ENCODE assay signal across 12 cellular contexts in genomic region chr5:172051643-172052362, GRCh38.
DNase-seq lines count a peak whose midpoint lies in the region; ATAC-seq and TF ChIP-seq lines count a peak whose summit lies in the region.
"Had no signal": no experiment of that assay in that cellular context is flagged by ENCODE, and none has a peak within 500 bp of the region (broad histone marks: within the 10 kb centered on the region; RNA-seq: fewer than 3 reads in every experiment).

No MANE protein-coding gene starts in this region.

- H3K4me1 Mint-ChIP-seq in stimulated activated naive CD8-positive, alpha-beta T cell treated with anti-CD3 and anti-CD28 coated beads, Interleukin-15, Interleukin-2, amounts not matched to agents 100 ng/mL and 50 ng/mL, for 24 hours (ENCODE audit: low read depth): peaks cover 11% of the 10 kb centered on the region
- peaks cover 26% of the 10 kb centered on the region for H3K4me1 Mint-ChIP-seq in stimulated activated naive CD8-positive, alpha-beta T cell treated with anti-CD3 and anti-CD28 coated beads, Interleukin-15, amount 100 ng/mL, for 72 hours
- H3K4me1 Mint-ChIP-seq in effector memory CD8-positive, alpha-beta T cell (ENCODE audit: low read depth in 2 of 2): peaks cover 8 to 10% of the 10 kb centered on the region in 2 donors
- peaks cover 35% of the 10 kb centered on the region for H3K4me1 Mint-ChIP-seq in nephron progenitor cell

- no peak overlapping the region for H3K4me3 Mint-ChIP-seq in stimulated activated naive CD8-positive, alpha-beta T cell treated with anti-CD3 and anti-CD28 coated beads, Interleukin-15, Interleukin-2, amounts not matched to agents 100 ng/mL and 50 ng/mL, for 24 hours
- H3K4me3 Mint-ChIP-seq in stimulated activated naive CD8-positive, alpha-beta T cell treated with anti-CD3 and anti-CD28 coated beads, Interleukin-15, amount 100 ng/mL, for 72 hours: no peak overlapping the region
- peak overlapping the region in 1 of 2 donors; percentile 4 for H3K4me3 Mint-ChIP-seq in effector memory CD8-positive, alpha-beta T cell
- no peak overlapping the region for H3K4me3 Mint-ChIP-seq in nephron progenitor cell

- H3K27ac Mint-ChIP-seq in stimulated activated naive CD8-positive, alpha-beta T cell treated with anti-CD3 and anti-CD28 coated beads, Interleukin-15, Interleukin-2, amounts not matched to agents 100 ng/mL and 50 ng/mL, for 24 hours: peak overlapping the region; percentile 70
- peak overlapping the region in 1 of 2 donors; percentile 87 for H3K27ac Mint-ChIP-seq in stimulated activated naive CD8-positive, alpha-beta T cell treated with anti-CD3 and anti-CD28 coated beads, Interleukin-15, amount 100 ng/mL, for 72 hours
- peak overlapping the region; percentile 67 to 74 for H3K27ac Mint-ChIP-seq in effector memory CD8-positive, alpha-beta T cell
- peak overlapping the region; percentile 62 for H3K27ac Mint-ChIP-seq in nephron progenitor cell

- H3K36me3 Mint-ChIP-seq in stimulated activated naive CD8-positive, alpha-beta T cell treated with anti-CD3 and anti-CD28 coated beads, Interleukin-15, Interleukin-2, amounts not matched to agents 100 ng/mL and 50 ng/mL, for 24 hours (ENCODE audit: low read depth): peaks cover 56% of the 10 kb centered on the region
- peaks cover 100% of the 10 kb centered on the region for H3K36me3 Mint-ChIP-seq in effector memory CD8-positive, alpha-beta T cell (ENCODE audit: insufficient read depth)
- peaks cover 13% of the 10 kb centered on the region for H3K36me3 Mint-ChIP-seq in nephron progenitor cell (ENCODE audit: low read depth)

- no peak for DNase-seq in stimulated activated naive CD8-positive, alpha-beta T cell treated with anti-CD3 and anti-CD28 coated beads, Interleukin-15, amount 100 ng/mL, for 72 hours
- DNase-seq in effector memory CD8-positive, alpha-beta T cell: no peak
- no peak for DNase-seq in nephron progenitor cell
- no peak for DNase-seq in AG08395 (ENCODE audit: low spot score)
- DNase-seq in NCI-H2171 (lab: John Stamatoyannopoulos, UW): no peak
- DNase-seq: esophagus squamous epithelium; NCI-H1105; NCI-H510A; stimulated activated CD4-positive, alpha-beta T cell treated with anti-CD3 and anti-CD28 coated beads, Interleukin-4, amount 100 ng/mL, for 24 hours had no signal

- no peak for ATAC-seq in stimulated activated naive CD8-positive, alpha-beta T cell treated with anti-CD3 and anti-CD28 coated beads, Interleukin-15, amount 100 ng/mL, for 72 hours
- ATAC-seq in effector memory CD8-positive, alpha-beta T cell (replicated peaks): no peak
- ATAC-seq in GM21786 (IDR thresholded peaks at IDR 0.05; ENCODE audit: unreplicated experiment): no peak
- ATAC-seq in GM18517 (IDR thresholded peaks at IDR 0.05; ENCODE audit: unreplicated experiment): no peak

- no peaks in the 10 kb centered on the region for H3K9me3 Mint-ChIP-seq in stimulated activated naive CD8-positive, alpha-beta T cell treated with anti-CD3 and anti-CD28 coated beads, Interleukin-15, Interleukin-2, amounts not matched to agents 100 ng/mL and 50 ng/mL, for 24 hours
- no peaks in the 10 kb centered on the region for H3K9me3 Mint-ChIP-seq in stimulated activated naive CD8-positive, alpha-beta T cell treated with anti-CD3 and anti-CD28 coated beads, Interleukin-15, amount 100 ng/mL, for 72 hours
- H3K9me3 Mint-ChIP-seq in effector memory CD8-positive, alpha-beta T cell: no peaks in the 10 kb centered on the region
- no peaks in the 10 kb centered on the region for H3K9me3 Mint-ChIP-seq in nephron progenitor cell

- H3K27me3 Mint-ChIP-seq in stimulated activated naive CD8-positive, alpha-beta T cell treated with anti-CD3 and anti-CD28 coated beads, Interleukin-15, Interleukin-2, amounts not matched to agents 100 ng/mL and 50 ng/mL, for 24 hours: no peaks in the 10 kb centered on the region
- H3K27me3 Mint-ChIP-seq in stimulated activated naive CD8-positive, alpha-beta T cell treated with anti-CD3 and anti-CD28 coated beads, Interleukin-15, amount 100 ng/mL, for 72 hours: no peaks in the 10 kb centered on the region
- no peaks in the 10 kb centered on the region for H3K27me3 Mint-ChIP-seq in effector memory CD8-positive, alpha-beta T cell
- H3K27me3 Mint-ChIP-seq in nephron progenitor cell (ENCODE audit: low read depth, poor library complexity): peaks cover 5% of the 10 kb centered on the region

- no peak for TF ChIP-seq CTCF in nephron progenitor cell (IDR thresholded peaks at IDR 0.05)
